Comparison of ENCODE assay signal across 1 cellular context in genomic region chr15:43791993-43792760, GRCh38.
A peak's percentile ranks its signal among the peaks of the same experiment; 100 is the strongest.
TF ChIP-seq lines count a peak whose summit lies in the region.

Gene SERF2 (plus strand): TSS chr15:43792320. CDS start chr15:43792377, 57 bp downstream.

TF ChIP-seq in K562, 482 proteins besides CTCF, POLR2A, EP300 and RAD21 (continued from another document):
- TF ChIP-seq RNF219 (CRISPR knock-in tag; IDR thresholded peaks at IDR 0.05) (no peak), E2F3 (CRISPR knock-in tag; IDR thresholded peaks at IDR 0.05) (no peak), TSC22D4 (tag; IDR thresholded peaks at IDR 0.05) (no peak), POLR2AphosphoS5 (IDR thresholded peaks at IDR 0.05; ENCODE audit: control insufficient read depth, insufficient read depth, low read depth, low read length) (peak; percentile 71), FOS (IDR thresholded peaks at IDR 0.05; ENCODE audit: extremely low read depth, insufficient read length) (peak; percentile 40), MLLT1 (IDR thresholded peaks at IDR 0.05) (peak; percentile 55 to 56; a peak in 2 of 4 replicates), HNRNPL (IDR thresholded peaks at IDR 0.05; ENCODE audit: low read depth, low read length) (no peak), SMAD1 (IDR thresholded peaks at IDR 0.05; ENCODE audit: low read depth, low read length, partially characterized antibody) (peak; percentile 66), ZNF707 (CRISPR knock-in tag; conservative IDR thresholded peaks at IDR 0.05) (no peak), RCOR1 (IDR thresholded peaks at IDR 0.05; ENCODE audit: borderline replicate concordance in 1 of 2, low read depth in 2 of 2, low read length in 2 of 2) (peak in 1 of 2 experiments; percentile 48; a peak in 1 of 4 replicates), NBN (IDR thresholded peaks at IDR 0.05; ENCODE audit: low read depth) (peak; percentile 17; the same call in 1 of the 2 replicates), RB1 (IDR thresholded peaks at IDR 0.05; ENCODE audit: low read depth) (peak; percentile 62), ZNF263 (CRISPR knock-in tag; IDR thresholded peaks at IDR 0.05; ENCODE audit: borderline replicate concordance) (no peak), ZNF639 (CRISPR knock-in tag; conservative IDR thresholded peaks at IDR 0.05 in 1 of 2, IDR thresholded peaks at IDR 0.05 in 1 of 2) (peak in 1 of 2 experiments; percentile 89; a peak in 2 of 4 replicates), HMG20A (CRISPR knock-in tag; conservative IDR thresholded peaks at IDR 0.05) (no peak), ELF1 (tag; IDR thresholded peaks at IDR 0.05) (no peak), CREB1 (IDR thresholded peaks at IDR 0.05) (peak; percentile 77), CREB1 (CRISPR knock-in tag; IDR thresholded peaks at IDR 0.05) (peak; percentile 81), TAF7 (tag; IDR thresholded peaks at IDR 0.05) (peak; percentile 60; the same call in 1 of the 2 replicates), TRIM24 (IDR thresholded peaks at IDR 0.05) (no peak), ZNF740 (CRISPR knock-in tag; IDR thresholded peaks at IDR 0.05) (0 out of 2 replicates have a peak, but pooled peaks have one; percentile 20), ZNF740 (tag; IDR thresholded peaks at IDR 0.05) (no peak), PRPF4 (IDR thresholded peaks at IDR 0.05; ENCODE audit: insufficient read depth, low read depth, low read length, poor library complexity, severe bottlenecking) (no peak), E2F8 (IDR thresholded peaks at IDR 0.05; ENCODE audit: low read depth, partially characterized antibody) (peak; percentile 20), OTX1 (CRISPR knock-in tag; IDR thresholded peaks at IDR 0.05) (peak; percentile 20; the same call in 1 of the 2 replicates), KLF1 (tag; IDR thresholded peaks at IDR 0.05) (0 out of 2 replicates have a peak, but pooled peaks have one; percentile 70), CBX1 (IDR thresholded peaks at IDR 0.05; ENCODE audit: low read depth) (peak; percentile 45), TAF9B (IDR thresholded peaks at IDR 0.05; ENCODE audit: partially characterized antibody) (peak; percentile 75), CBX3 (IDR thresholded peaks at IDR 0.05; ENCODE audit: borderline replicate concordance in 1 of 2, low read length in 2 of 2) (peak in 1 of 2 experiments; percentile 69; a peak in 1 of 3 replicates), DACH1 (IDR thresholded peaks at IDR 0.05; ENCODE audit: partially characterized antibody) (peak; percentile 62), HCFC1 (IDR thresholded peaks at IDR 0.05; ENCODE audit: low read depth, low read length) (peak; percentile 48), CCNT2 (IDR thresholded peaks at IDR 0.05; ENCODE audit: borderline replicate concordance, extremely low read depth, insufficient read length, low read depth, low read length) (peak; percentile 91), CHD1 (IDR thresholded peaks at IDR 0.05; ENCODE audit: low read length) (peak; percentile 77), FOXM1 (IDR thresholded peaks at IDR 0.05; ENCODE audit: low read depth) (no peak), FOXM1 (CRISPR knock-in tag; IDR thresholded peaks at IDR 0.05; ENCODE audit: low read depth) (0 out of 2 replicates have a peak, but pooled peaks have one; percentile 22), CREB3L1 (IDR thresholded peaks at IDR 0.05; ENCODE audit: borderline replicate concordance, low read depth) (peak; percentile 96)
